Comparison of ENCODE assay signal across 2 cellular contexts in genomic region chr4:55948726-55949479, GRCh38.
TF ChIP-seq lines count a peak whose summit lies in the region.

TSS of gene CEP135 (plus strand) at chr4:55948945. CDS start at chr4:55952131, 3,186 bp downstream.

TF ChIP-seq in HCT116, 20 proteins besides CTCF, POLR2A, EP300 and RAD21 (continued from another document):
- no peak for TF ChIP-seq REST (IDR thresholded peaks at IDR 0.05; ENCODE audit: low read depth)
- TF ChIP-seq ELF1 (IDR thresholded peaks at IDR 0.05; ENCODE audit: borderline replicate concordance, low read depth): peak; percentile 70
- TF ChIP-seq ZFX (IDR thresholded peaks at IDR 0.05): peak; percentile 87
- TF ChIP-seq ZBTB33 (IDR thresholded peaks at IDR 0.05; ENCODE audit: extremely low read depth, insufficient replicate concordance, low read length): no peak
- peak; percentile 90 for TF ChIP-seq SIN3A (IDR thresholded peaks at IDR 0.05; ENCODE audit: low read depth)
- TF ChIP-seq ATF3 (IDR thresholded peaks at IDR 0.05): no peak
- TF ChIP-seq POLR2AphosphoS5 (IDR thresholded peaks at IDR 0.05; ENCODE audit: low read depth, low read length): peak; percentile 61
- peak; percentile 66 for TF ChIP-seq MAX (IDR thresholded peaks at IDR 0.05)
- TF ChIP-seq TCF7L2 (IDR thresholded peaks at IDR 0.05; ENCODE audit: borderline replicate concordance, extremely low read depth, insufficient read depth, insufficient read length): peak; percentile 50
- TF ChIP-seq JUND (IDR thresholded peaks at IDR 0.05): no peak; the same call in 1 of the 2 replicates
- TF ChIP-seq FOSL1 (IDR thresholded peaks at IDR 0.05; ENCODE audit: low read depth): no peak
- peak; percentile 82 for TF ChIP-seq YY1 (IDR thresholded peaks at IDR 0.05; ENCODE audit: extremely low read depth, insufficient replicate concordance, low read depth, low read length)
- no peak for TF ChIP-seq ZNF274 (IDR thresholded peaks at IDR 0.05; ENCODE audit: low read depth, low read length)
- TF ChIP-seq CBX3 (IDR thresholded peaks at IDR 0.05; ENCODE audit: low read depth): no peak; the same call in 1 of the 2 replicates
TF ChIP-seq in HCT116: peak in this region for 7.

TF ChIP-seq in neural cell, 6 proteins besides CTCF, POLR2A, EP300 and RAD21 (continued from another document):
- no peak for TF ChIP-seq EZH2 (IDR thresholded peaks at IDR 0.05; ENCODE audit: borderline replicate concordance, insufficient read depth, low read length, poor library complexity, severe bottlenecking)
